ENCODE assay signal across 1 cellular context in the genomic region with DNA sequence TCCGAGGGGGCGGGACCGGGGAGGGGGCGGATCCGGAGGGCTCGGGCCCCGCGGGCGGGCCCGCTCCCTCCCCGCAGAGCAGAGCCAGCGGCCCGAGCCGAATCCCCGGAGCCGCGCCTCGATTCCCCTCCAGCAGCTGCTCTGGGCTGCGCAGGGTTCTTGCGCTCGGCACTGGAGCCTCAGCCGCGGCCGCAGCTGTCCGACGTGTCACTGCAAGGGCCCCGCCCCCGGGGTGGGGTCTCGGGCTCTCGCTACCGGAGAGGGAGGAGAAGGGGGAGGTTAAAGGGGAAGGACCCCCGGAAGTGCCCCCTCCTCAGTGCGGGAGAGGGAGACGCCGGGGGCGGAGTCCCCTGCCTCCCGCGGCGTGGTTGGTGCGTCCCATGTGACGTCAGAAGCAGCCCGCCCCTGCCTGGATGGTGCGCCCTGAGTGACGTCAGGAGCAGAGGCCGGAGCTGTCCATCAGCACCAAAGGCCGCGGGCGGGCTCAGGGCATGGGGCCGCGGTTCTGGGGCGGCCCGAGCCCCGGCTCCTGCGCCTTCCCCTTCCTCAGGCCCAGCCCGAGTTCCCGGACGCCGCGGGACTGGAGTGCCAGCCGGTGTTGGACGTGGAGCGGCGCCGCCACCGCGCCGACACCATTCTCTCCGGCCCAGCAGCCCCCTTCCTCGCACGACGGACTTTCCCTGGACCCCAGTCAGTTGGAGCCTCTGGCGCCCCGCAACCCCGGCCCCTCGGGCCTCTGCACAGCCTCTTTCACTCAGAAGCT.
TF ChIP-seq lines count a peak whose summit lies in the region.

Gene CHPF (minus strand): TSS at position 214 of the 763 bp plus-strand sequence. CDS start 271 bp downstream, outside the sequence.
A gene with protein sequence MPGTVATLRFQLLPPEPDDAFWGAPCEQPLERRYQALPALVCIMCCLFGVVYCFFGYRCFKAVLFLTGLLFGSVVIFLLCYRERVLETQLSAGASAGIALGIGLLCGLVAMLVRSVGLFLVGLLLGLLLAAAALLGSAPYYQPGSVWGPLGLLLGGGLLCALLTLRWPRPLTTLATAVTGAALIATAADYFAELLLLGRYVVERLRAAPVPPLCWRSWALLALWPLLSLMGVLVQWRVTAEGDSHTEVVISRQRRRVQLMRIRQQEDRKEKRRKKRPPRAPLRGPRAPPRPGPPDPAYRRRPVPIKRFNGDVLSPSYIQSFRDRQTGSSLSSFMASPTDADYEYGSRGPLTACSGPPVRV (plus strand): TSS at position 433 of the 763 bp plus-strand sequence. CDS start 700 bp downstream, outside the sequence.

TF ChIP-seq in WTC11, 78 proteins besides CTCF, POLR2A, EP300 and RAD21 (continued from another document):
- TF ChIP-seq SP1 (CRISPR knock-in tag; conservative IDR thresholded peaks at IDR 0.05) (peak; percentile 96), ARID4B (CRISPR knock-in tag; IDR thresholded peaks at IDR 0.05; ENCODE audit: borderline replicate concordance) (0 out of 2 replicates have a peak, but pooled peaks have one; percentile 57), NFYB (CRISPR knock-in tag; conservative IDR thresholded peaks at IDR 0.05; ENCODE audit: low read depth) (peak; percentile 47), CREM (CRISPR knock-in tag; IDR thresholded peaks at IDR 0.05) (peak; percentile 96), MYBL2 (CRISPR knock-in tag; IDR thresholded peaks at IDR 0.05) (peak; percentile 67; the same call in 1 of the 2 replicates), NFE2L1 (CRISPR knock-in tag; IDR thresholded peaks at IDR 0.05) (peak; percentile 79; the same call in 1 of the 2 replicates), GABPB1 (CRISPR knock-in tag; IDR thresholded peaks at IDR 0.05) (peak; percentile 83), FOXK1 (CRISPR knock-in tag; IDR thresholded peaks at IDR 0.05) (peak; percentile 93; the same call in 1 of the 2 replicates), EMX1 (CRISPR knock-in tag; IDR thresholded peaks at IDR 0.05) (no peak), ZNF425 (CRISPR knock-in tag; conservative IDR thresholded peaks at IDR 0.05) (no peak), NR3C1 (CRISPR knock-in tag; conservative IDR thresholded peaks at IDR 0.05; ENCODE audit: low read depth) (0 out of 2 replicates have a peak, but pooled peaks have one; percentile 30), ESRRA (CRISPR knock-in tag; IDR thresholded peaks at IDR 0.05; ENCODE audit: borderline replicate concordance) (0 out of 2 replicates have a peak, but pooled peaks have one; percentile 27), FOXP1 (CRISPR knock-in tag; IDR thresholded peaks at IDR 0.05; ENCODE audit: borderline replicate concordance) (peak; percentile 88), TP53 (CRISPR knock-in tag; IDR thresholded peaks at IDR 0.05) (peak; percentile 68; the same call in 1 of the 2 replicates), E2F5 (CRISPR knock-in tag; IDR thresholded peaks at IDR 0.05) (no peak; the same call in 1 of the 2 replicates), MXD4 (CRISPR knock-in tag; IDR thresholded peaks at IDR 0.05; ENCODE audit: borderline replicate concordance) (no peak), ZBTB21 (CRISPR knock-in tag; IDR thresholded peaks at IDR 0.05; ENCODE audit: borderline replicate concordance) (peak; percentile 99), FOXP4 (CRISPR knock-in tag; IDR thresholded peaks at IDR 0.05) (0 out of 2 replicates have a peak, but pooled peaks have one; percentile 47)
- TF ChIP-seq, protein P1, sequence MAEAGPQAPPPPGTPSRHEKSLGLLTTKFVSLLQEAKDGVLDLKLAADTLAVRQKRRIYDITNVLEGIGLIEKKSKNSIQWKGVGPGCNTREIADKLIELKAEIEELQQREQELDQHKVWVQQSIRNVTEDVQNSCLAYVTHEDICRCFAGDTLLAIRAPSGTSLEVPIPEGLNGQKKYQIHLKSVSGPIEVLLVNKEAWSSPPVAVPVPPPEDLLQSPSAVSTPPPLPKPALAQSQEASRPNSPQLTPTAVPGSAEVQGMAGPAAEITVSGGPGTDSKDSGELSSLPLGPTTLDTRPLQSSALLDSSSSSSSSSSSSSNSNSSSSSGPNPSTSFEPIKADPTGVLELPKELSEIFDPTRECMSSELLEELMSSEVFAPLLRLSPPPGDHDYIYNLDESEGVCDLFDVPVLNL (CRISPR knock-in tag; IDR thresholded peaks at IDR 0.05; ENCODE audit: borderline replicate concordance, low read depth), result peak; percentile 53; the same call in 1 of the 2 replicates
- TF ChIP-seq, protein P2, sequence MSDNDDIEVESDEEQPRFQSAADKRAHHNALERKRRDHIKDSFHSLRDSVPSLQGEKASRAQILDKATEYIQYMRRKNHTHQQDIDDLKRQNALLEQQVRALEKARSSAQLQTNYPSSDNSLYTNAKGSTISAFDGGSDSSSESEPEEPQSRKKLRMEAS (CRISPR knock-in tag; IDR thresholded peaks at IDR 0.05), result 0 out of 2 replicates have a peak, but pooled peaks have one; percentile 18
